8 cellular contexts compared by ENCODE assay signal in the genomic region with DNA sequence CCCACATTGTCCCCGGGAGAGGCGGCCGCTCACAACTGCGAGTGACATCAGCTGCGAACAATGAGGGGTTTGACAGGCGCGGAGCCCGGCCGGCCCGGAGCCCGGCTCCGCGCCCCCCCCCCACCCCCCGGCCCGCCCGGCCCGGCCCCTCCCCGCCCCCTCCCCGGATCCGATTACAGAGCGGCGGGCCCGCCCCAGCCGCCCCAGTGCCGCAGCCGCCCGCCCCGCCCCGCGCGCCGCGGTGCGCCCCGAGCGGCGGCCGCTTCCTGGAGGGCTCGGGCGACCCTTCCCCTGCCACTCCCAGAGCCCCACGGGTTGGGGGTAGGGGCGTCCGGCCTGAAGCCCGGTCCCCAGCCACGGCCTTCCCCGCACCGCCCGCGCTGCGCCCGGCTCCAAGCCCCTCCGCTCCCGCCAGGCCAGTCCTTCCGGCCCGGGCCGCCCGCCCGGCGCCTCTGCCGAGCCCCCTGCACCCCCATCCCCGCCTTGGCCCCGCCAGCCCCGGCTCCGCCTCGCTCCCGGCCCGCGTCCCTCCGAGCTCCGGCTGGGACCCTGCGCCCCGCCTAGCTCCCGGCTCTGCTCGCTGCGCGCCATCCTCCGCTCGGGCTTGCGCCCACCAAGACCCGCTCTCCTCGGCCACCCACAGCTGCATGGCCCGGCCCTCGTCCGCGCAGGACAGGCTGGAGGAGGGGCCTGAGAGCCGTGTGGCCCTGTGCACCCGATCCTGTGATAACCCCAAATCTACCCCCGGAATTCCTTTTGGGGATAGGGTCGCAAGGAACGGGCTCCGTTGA. TPM values are rescaled to one million over a fixed set of nuclear protein-coding genes. Genes with fewer than 3 reads are reported as not detected.
DNase-seq lines count a peak whose midpoint lies in the region; ATAC-seq and TF ChIP-seq lines count a peak whose summit lies in the region.

A gene (minus strand): TSS at position 71 of the 791 bp plus-strand sequence. CDS start 6,214 bp downstream, outside the sequence.

- peak within 1 kb of the TSS; percentile 84 for H3K4me3 Mint-ChIP-seq in activated naive CD8-positive, alpha-beta T cell
- peak within 1 kb of the TSS; percentile 98 for H3K4me3 Mint-ChIP-seq in glutamatergic neuron (ENCODE audit: unreplicated experiment)

- H3K27me3 ChIP-seq in neuron (ENCODE audit: insufficient read depth, low read length) = no peaks in the 10 kb centered on the region

- no peak within 1 kb of the TSS for H2AFZ ChIP-seq in neuron (ENCODE audit: low read depth, low read length)

- peaks cover 18% of the 10 kb centered on the region for H3K4me1 Mint-ChIP-seq in activated naive CD8-positive, alpha-beta T cell (ENCODE audit: low read depth)
- H3K4me1 Mint-ChIP-seq in glutamatergic neuron (ENCODE audit: low read depth, unreplicated experiment) = peaks cover 23% of the 10 kb centered on the region

- H3K36me3 Mint-ChIP-seq in activated naive CD8-positive, alpha-beta T cell = peaks cover 5% of the 10 kb centered on the region
- H3K36me3 Mint-ChIP-seq in glutamatergic neuron (ENCODE audit: unreplicated experiment) = peaks cover 14% of the 10 kb centered on the region

- peaks cover 46% of the 10 kb centered on the region for H3K4me1 ChIP-seq in neuron (ENCODE audit: insufficient read depth, low read length)

- DNase-seq in COLO668 (lab: John Stamatoyannopoulos, UW; ENCODE audit: unreplicated experiment) (peak; percentile 70), NCI-H510A (lab: John Stamatoyannopoulos, UW) (peak; percentile 28), glutamatergic neuron (peak; percentile 79), NOMO-1 treated with dmso at 0.1 percent for 144 hours (lab: John Stamatoyannopoulos, UW; ENCODE audit: unreplicated experiment) (no peak)

- ATAC-seq in GM21529 (IDR thresholded peaks at IDR 0.05; ENCODE audit: unreplicated experiment) (peak; percentile 51), HG02610 (IDR thresholded peaks at IDR 0.05; ENCODE audit: unreplicated experiment) (no peak)

- H3K9me3 Mint-ChIP-seq in activated naive CD8-positive, alpha-beta T cell (ENCODE audit: low read depth) = no peaks in the 10 kb centered on the region
- H3K9me3 Mint-ChIP-seq in glutamatergic neuron (ENCODE audit: unreplicated experiment) = peaks cover 38% of the 10 kb centered on the region

- peak within 1 kb of the TSS; percentile 69 for H3K4me3 ChIP-seq in neuron (ENCODE audit: low read length)

- no peaks in the 10 kb centered on the region for H3K27me3 Mint-ChIP-seq in activated naive CD8-positive, alpha-beta T cell
- peaks cover 31% of the 10 kb centered on the region for H3K27me3 Mint-ChIP-seq in glutamatergic neuron (ENCODE audit: unreplicated experiment)

- no peaks in the 10 kb centered on the region for H3K9me3 ChIP-seq in neuron (ENCODE audit: low read length)

- no peak for TF ChIP-seq CTCF in glutamatergic neuron (IDR thresholded peaks at IDR 0.05; ENCODE audit: partially characterized antibody, unreplicated experiment)

- H3K36me3 ChIP-seq in neuron (ENCODE audit: insufficient read depth, low read length) = no peaks in the 10 kb centered on the region

- H3K27ac Mint-ChIP-seq in activated naive CD8-positive, alpha-beta T cell = no peak within 1 kb of the TSS
- H3K27ac Mint-ChIP-seq in glutamatergic neuron (ENCODE audit: unreplicated experiment) = peak within 1 kb of the TSS; percentile 100

RNA-seq across cellular contexts. Expression of the gene that starts here (rescaled TPM):
- 1,577 TPM for total RNA-seq in glutamatergic neuron (ENCODE audit: unreplicated experiment)
